1 cellular context compared by ENCODE assay signal in the genomic region with DNA sequence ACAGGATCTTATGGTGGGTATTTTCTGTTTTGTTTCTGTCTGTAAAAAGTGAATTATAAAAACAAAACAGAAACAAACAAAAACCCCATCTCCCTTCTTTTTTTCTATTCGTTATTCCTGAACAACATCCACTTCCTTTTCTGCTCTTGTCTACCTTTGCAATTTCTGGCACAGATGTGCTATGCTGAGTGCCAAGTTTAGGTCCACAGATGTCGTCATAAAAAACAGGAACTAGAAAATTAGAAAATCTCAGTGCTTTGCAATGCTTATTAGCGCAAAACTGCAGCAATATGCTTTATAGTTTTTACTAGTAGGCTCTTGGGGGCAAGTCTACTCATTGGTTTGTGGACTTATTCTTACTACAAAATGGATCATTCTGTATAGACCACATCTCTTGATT.
TF ChIP-seq lines count a peak whose summit lies in the region.

No MANE protein-coding gene starts in this region.

TF ChIP-seq in GM23338, 12 proteins besides CTCF, POLR2A, EP300 and RAD21 (continued from another document):
- TF ChIP-seq, protein P1, sequence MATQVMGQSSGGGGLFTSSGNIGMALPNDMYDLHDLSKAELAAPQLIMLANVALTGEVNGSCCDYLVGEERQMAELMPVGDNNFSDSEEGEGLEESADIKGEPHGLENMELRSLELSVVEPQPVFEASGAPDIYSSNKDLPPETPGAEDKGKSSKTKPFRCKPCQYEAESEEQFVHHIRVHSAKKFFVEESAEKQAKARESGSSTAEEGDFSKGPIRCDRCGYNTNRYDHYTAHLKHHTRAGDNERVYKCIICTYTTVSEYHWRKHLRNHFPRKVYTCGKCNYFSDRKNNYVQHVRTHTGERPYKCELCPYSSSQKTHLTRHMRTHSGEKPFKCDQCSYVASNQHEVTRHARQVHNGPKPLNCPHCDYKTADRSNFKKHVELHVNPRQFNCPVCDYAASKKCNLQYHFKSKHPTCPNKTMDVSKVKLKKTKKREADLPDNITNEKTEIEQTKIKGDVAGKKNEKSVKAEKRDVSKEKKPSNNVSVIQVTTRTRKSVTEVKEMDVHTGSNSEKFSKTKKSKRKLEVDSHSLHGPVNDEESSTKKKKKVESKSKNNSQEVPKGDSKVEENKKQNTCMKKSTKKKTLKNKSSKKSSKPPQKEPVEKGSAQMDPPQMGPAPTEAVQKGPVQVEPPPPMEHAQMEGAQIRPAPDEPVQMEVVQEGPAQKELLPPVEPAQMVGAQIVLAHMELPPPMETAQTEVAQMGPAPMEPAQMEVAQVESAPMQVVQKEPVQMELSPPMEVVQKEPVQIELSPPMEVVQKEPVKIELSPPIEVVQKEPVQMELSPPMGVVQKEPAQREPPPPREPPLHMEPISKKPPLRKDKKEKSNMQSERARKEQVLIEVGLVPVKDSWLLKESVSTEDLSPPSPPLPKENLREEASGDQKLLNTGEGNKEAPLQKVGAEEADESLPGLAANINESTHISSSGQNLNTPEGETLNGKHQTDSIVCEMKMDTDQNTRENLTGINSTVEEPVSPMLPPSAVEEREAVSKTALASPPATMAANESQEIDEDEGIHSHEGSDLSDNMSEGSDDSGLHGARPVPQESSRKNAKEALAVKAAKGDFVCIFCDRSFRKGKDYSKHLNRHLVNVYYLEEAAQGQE (IDR thresholded peaks at IDR 0.05; ENCODE audit: unreplicated experiment): no peak
- TF ChIP-seq ZNF331 (CRISPR knock-in tag; IDR thresholded peaks at IDR 0.05; ENCODE audit: low read depth) (no peak), POLR2AphosphoS5 (IDR thresholded peaks at IDR 0.05; ENCODE audit: low read depth) (no peak), EZH2phosphoT487 (IDR thresholded peaks at IDR 0.05; ENCODE audit: unreplicated experiment) (no peak), NANOG (IDR thresholded peaks at IDR 0.05; ENCODE audit: borderline replicate concordance) (no peak), STAT1 (IDR thresholded peaks at IDR 0.05; ENCODE audit: unreplicated experiment) (no peak)
- TF ChIP-seq, protein P2, sequence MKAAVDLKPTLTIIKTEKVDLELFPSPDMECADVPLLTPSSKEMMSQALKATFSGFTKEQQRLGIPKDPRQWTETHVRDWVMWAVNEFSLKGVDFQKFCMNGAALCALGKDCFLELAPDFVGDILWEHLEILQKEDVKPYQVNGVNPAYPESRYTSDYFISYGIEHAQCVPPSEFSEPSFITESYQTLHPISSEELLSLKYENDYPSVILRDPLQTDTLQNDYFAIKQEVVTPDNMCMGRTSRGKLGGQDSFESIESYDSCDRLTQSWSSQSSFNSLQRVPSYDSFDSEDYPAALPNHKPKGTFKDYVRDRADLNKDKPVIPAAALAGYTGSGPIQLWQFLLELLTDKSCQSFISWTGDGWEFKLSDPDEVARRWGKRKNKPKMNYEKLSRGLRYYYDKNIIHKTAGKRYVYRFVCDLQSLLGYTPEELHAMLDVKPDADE (IDR thresholded peaks at IDR 0.05): no peak
